In the genomic region with DNA sequence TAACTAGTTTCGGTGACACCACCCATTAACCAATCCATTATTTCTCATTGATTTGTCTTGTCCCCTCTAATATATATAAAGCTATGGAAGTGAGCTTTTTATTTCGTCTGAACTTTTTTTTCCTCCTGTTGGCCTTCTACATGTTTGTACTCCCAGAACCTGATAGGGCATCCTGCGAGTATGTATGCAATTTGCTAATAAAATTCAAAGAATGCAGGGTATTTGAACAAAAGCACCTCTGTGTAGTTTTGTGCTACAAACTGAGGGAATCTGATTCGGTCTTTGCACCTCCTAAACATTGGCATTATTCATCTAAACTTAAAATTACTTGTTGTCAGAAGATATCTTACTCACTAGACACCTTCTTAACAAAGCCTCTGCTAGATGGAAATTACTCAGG, we compare ENCODE assay signal across 22 cellular contexts.
"Had no signal": no experiment of that assay in that cellular context is flagged by ENCODE, and none has a peak within 500 bp of the region (broad histone marks: within the 10 kb centered on the region; RNA-seq: fewer than 3 reads in every experiment).

No MANE protein-coding gene starts in this region.

- H3K27ac Mint-ChIP-seq: activated CD4-positive, alpha-beta memory T cell treated with anti-CD3 and anti-CD28 coated beads, Interleukin-2, amount 10 ng/mL, durations not matched to agents 7 days and 5 days; activated CD4-positive, alpha-beta T cell treated with anti-CD3 and anti-CD28 coated beads, Interleukin-2, amount 10 ng/mL, durations not matched to agents 7 days and 5 days; activated naive CD4-positive, alpha-beta T cell treated with anti-CD3 and anti-CD28 coated beads, Interleukin-2, amount 10 ng/mL, durations not matched to agents 7 days and 5 days; activated T-cell treated with anti-CD3 and anti-CD28 coated beads, Interleukin-2, amount 50 U/mL, for 72 hours; activated T-helper 2 cell treated with anti-CD3 and anti-CD28 coated beads, Interferon-gamma antibody, Interleukin-2, Interleukin-4, amounts not matched to agents 10 μg/mL and 5 μg/mL and 100 μg/mL, durations not matched to agents 14 hours and 24 hours and 36 hours; T-helper 17 cell had no signal

- H3K4me2 ChIP-seq: PC-9 had no signal

- H3K4me3 ChIP-seq: body of pancreas, PC-9 had no signal

- DNase-seq: activated CD4-positive, alpha-beta memory T cell treated with anti-CD3 and anti-CD28 coated beads, Interleukin-2, amount 10 ng/mL, durations not matched to agents 7 days and 5 days; activated CD4-positive, alpha-beta T cell treated with anti-CD3 and anti-CD28 coated beads, Interleukin-2, amount 10 ng/mL, durations not matched to agents 7 days and 5 days; activated CD4-positive, CD25-positive, alpha-beta regulatory T cell; activated CD8-positive, alpha-beta memory T cell treated with anti-CD3 and anti-CD28 coated beads, Interleukin-2, amount 50 U/mL, for 4 hours; activated gamma-delta T cell treated with Interleukin-2 at 50 U/mL for 16 hours; activated naive CD4-positive, alpha-beta T cell treated with anti-CD3 and anti-CD28 coated beads, Interleukin-2, amount 10 ng/mL, durations not matched to agents 7 days and 5 days; activated T-cell treated with anti-CD3 and anti-CD28 coated beads, Interleukin-2, amount 50 U/mL, for 72 hours; aorta; body of pancreas; central memory CD4-positive, alpha-beta T cell; NCI-H1105 treated with DMSO at 0.1 percent for 48 hours; NCI-H1436 treated with DMSO at 0.1 percent for 48 hours; NCI-H187; NCI-H2081; NCI-H446; NCI-H524; PC-9; SIG-M5; T-helper 17 cell; T-helper 9 cell had no signal

- H3K36me3 Mint-ChIP-seq: activated naive CD4-positive, alpha-beta T cell treated with anti-CD3 and anti-CD28 coated beads, Interleukin-2, amount 10 ng/mL, durations not matched to agents 7 days and 5 days had no signal

- FAIRE-seq: bronchial epithelial cell had no signal

- H2AFZ ChIP-seq: PC-9 had no signal

- H3K4me1 Mint-ChIP-seq: activated CD4-positive, alpha-beta memory T cell treated with anti-CD3 and anti-CD28 coated beads, Interleukin-2, amount 10 ng/mL, durations not matched to agents 7 days and 5 days; activated CD4-positive, alpha-beta T cell treated with anti-CD3 and anti-CD28 coated beads, Interleukin-2, amount 10 ng/mL, durations not matched to agents 7 days and 5 days; activated naive CD4-positive, alpha-beta T cell treated with anti-CD3 and anti-CD28 coated beads, Interleukin-2, amount 10 ng/mL, durations not matched to agents 7 days and 5 days; T-helper 17 cell had no signal

- H3K4me3 Mint-ChIP-seq: activated CD4-positive, alpha-beta memory T cell treated with anti-CD3 and anti-CD28 coated beads, Interleukin-2, amount 10 ng/mL, durations not matched to agents 7 days and 5 days; activated CD4-positive, alpha-beta T cell treated with anti-CD3 and anti-CD28 coated beads, Interleukin-2, amount 10 ng/mL, durations not matched to agents 7 days and 5 days; activated naive CD4-positive, alpha-beta T cell treated with anti-CD3 and anti-CD28 coated beads, Interleukin-2, amount 10 ng/mL, durations not matched to agents 7 days and 5 days; activated T-cell treated with anti-CD3 and anti-CD28 coated beads, Interleukin-2, amount 50 U/mL, for 72 hours; T-helper 17 cell had no signal

- H3K27me3 Mint-ChIP-seq: activated CD4-positive, alpha-beta memory T cell treated with anti-CD3 and anti-CD28 coated beads, Interleukin-2, amount 10 ng/mL, durations not matched to agents 7 days and 5 days; activated CD4-positive, alpha-beta T cell treated with anti-CD3 and anti-CD28 coated beads, Interleukin-2, amount 10 ng/mL, durations not matched to agents 7 days and 5 days; activated naive CD4-positive, alpha-beta T cell treated with anti-CD3 and anti-CD28 coated beads, Interleukin-2, amount 10 ng/mL, durations not matched to agents 7 days and 5 days; T-helper 17 cell had no signal

- H3K27me3 ChIP-seq: body of pancreas had no signal

- H3K4me1 ChIP-seq: body of pancreas had no signal

- H3K27ac ChIP-seq: body of pancreas, PC-9 had no signal

- H3K9me3 Mint-ChIP-seq: activated CD4-positive, alpha-beta memory T cell treated with anti-CD3 and anti-CD28 coated beads, Interleukin-2, amount 10 ng/mL, durations not matched to agents 7 days and 5 days; activated CD4-positive, alpha-beta T cell treated with anti-CD3 and anti-CD28 coated beads, Interleukin-2, amount 10 ng/mL, durations not matched to agents 7 days and 5 days; activated naive CD4-positive, alpha-beta T cell treated with anti-CD3 and anti-CD28 coated beads, Interleukin-2, amount 10 ng/mL, durations not matched to agents 7 days and 5 days; activated T-cell treated with anti-CD3 and anti-CD28 coated beads, Interleukin-2, amount 50 U/mL, for 72 hours; activated T-helper 2 cell treated with anti-CD3 and anti-CD28 coated beads, Interferon-gamma antibody, Interleukin-2, Interleukin-4, amounts not matched to agents 10 μg/mL and 5 μg/mL and 100 μg/mL, durations not matched to agents 14 hours and 24 hours and 36 hours had no signal

- H3K9me3 ChIP-seq: body of pancreas had no signal
